ENCODE assay signal across 13 cellular contexts in genomic region chr2:97950329-97951154, GRCh38. TPM values are rescaled to one million over a fixed set of nuclear protein-coding genes. Genes with fewer than 3 reads are reported as not detected.
DNase-seq lines count a peak whose midpoint lies in the region; ATAC-seq, FAIRE-seq and TF ChIP-seq lines count a peak whose summit lies in the region.
"Had no signal": no experiment of that assay in that cellular context is flagged by ENCODE, and none has a peak within 500 bp of the region (broad histone marks: within the 10 kb centered on the region; RNA-seq: fewer than 3 reads in every experiment).

No MANE protein-coding gene starts in this region.

- no peaks in the 10 kb centered on the region for H3K27me3 Mint-ChIP-seq in memory B cell
- H3K27me3 Mint-ChIP-seq: activated naive CD8-positive, alpha-beta T cell treated with anti-CD3 and anti-CD28 coated beads for 36 hours; CD4-positive, CD25-positive, alpha-beta regulatory T cell had no signal

- intact Hi-C loops in thyroid gland (cut with DNase I) = no loop called here

- no peak overlapping the region for H3K27ac ChIP-seq in thyroid gland

- 73 to 84% methylated on average over 3 of the region's 3 CpGs for WGBS in thyroid gland, 2 donors

- POLR2A ChIA-PET in AG04449 (lab: Yijun Ruan, JAX) = interaction anchor here (0.8 to 1.8 kb wide), 4 partner anchors 11 to 78 kb away, joined by 3 to 7 read pairs (median 3); no protein-coding TSS in a partner anchor

- H3K4me3 Mint-ChIP-seq in memory B cell = no peak overlapping the region
- H3K4me3 Mint-ChIP-seq: activated naive CD8-positive, alpha-beta T cell treated with anti-CD3 and anti-CD28 coated beads for 36 hours; nephron had no signal

- no peak for TF ChIP-seq POLR2A in thyroid gland (IDR thresholded peaks at IDR 0.05)

- no peaks in the 10 kb centered on the region for H3K27me3 ChIP-seq in thyroid gland
- H3K27me3 ChIP-seq: gastrocnemius medialis had no signal

- peak overlapping the region; percentile 67 for H3K27ac Mint-ChIP-seq in memory B cell
- H3K27ac Mint-ChIP-seq: activated naive CD8-positive, alpha-beta T cell treated with anti-CD3 and anti-CD28 coated beads for 36 hours had no signal

- TF ChIP-seq CTCF in AG04449 (IDR thresholded peaks at IDR 0.05; ENCODE audit: insufficient read depth, low read length, missing control alignments) = no peak
- TF ChIP-seq CTCF in HFF-Myc (IDR thresholded peaks at IDR 0.05; ENCODE audit: low read depth, low read length, missing control alignments) = no peak
- TF ChIP-seq CTCF in astrocyte of the spinal cord (IDR thresholded peaks at IDR 0.05; ENCODE audit: low read depth, low read length) = no peak
- no peak for TF ChIP-seq CTCF in thyroid gland (IDR thresholded peaks at IDR 0.05)

- DNase-seq in AG04449 (ENCODE audit: low read depth, low spot score) = peak; percentile 68
- DNase-seq in HFF-Myc (ENCODE audit: extremely low read depth, low read depth) = peak; percentile 33
- DNase-seq in astrocyte of the spinal cord (ENCODE audit: low read depth, low spot score) = peak; percentile 84
- DNase-seq in memory B cell (ENCODE audit: low spot score in 2 of 2) = no peak
- DNase-seq in thyroid gland = no peak
- no peak for DNase-seq in frontal cortex (ENCODE audit: low spot score in 2 of 2)
- no peak for DNase-seq in KBM-7
- DNase-seq: activated naive CD8-positive, alpha-beta T cell treated with anti-CD3 and anti-CD28 coated beads for 36 hours; CD4-positive, CD25-positive, alpha-beta regulatory T cell; gastrocnemius medialis; NCI-H1417 had no signal

- H3K4me1 Mint-ChIP-seq in memory B cell = peaks cover 58% of the 10 kb centered on the region
- H3K4me1 Mint-ChIP-seq: nephron had no signal

- no peaks in the 10 kb centered on the region for H3K36me3 ChIP-seq in thyroid gland
- H3K36me3 ChIP-seq: gastrocnemius medialis had no signal

- CTCF ChIA-PET in AG04449 (lab: Yijun Ruan, JAX) = interaction anchor here (0.6 to 2.0 kb wide), 4 partner anchors 13 to 1083 kb away, joined by 3 to 5 read pairs (median 3); no protein-coding TSS in a partner anchor

- peaks cover 5% of the 10 kb centered on the region for H3K36me3 Mint-ChIP-seq in memory B cell

- no peaks in the 10 kb centered on the region for H3K9me3 ChIP-seq in thyroid gland
- H3K9me3 ChIP-seq: gastrocnemius medialis had no signal

- in situ Hi-C loops in astrocyte of the spinal cord (cut with HindIII; ENCODE audit: low sequenced_read_pairs) (no loop called here), KBM-7 (cut with MboI; ENCODE audit: low pct_unique_long_range_greater_than_20kb, low sequenced_read_pairs) (no loop called here)

- H3K4me1 ChIP-seq in thyroid gland = peaks cover 0 to 9% of the 10 kb centered on the region in 2 donors

- no peak for FAIRE-seq in frontal cortex (lab: Jason Lieb, UNC)

- ATAC-seq in memory B cell (ENCODE audit: low read depth) = no peak
- ATAC-seq in GM19397 (IDR thresholded peaks at IDR 0.05; ENCODE audit: unreplicated experiment) = no peak
- ATAC-seq: gastrocnemius medialis had no signal

- H3K9me3 Mint-ChIP-seq in memory B cell = no peaks in the 10 kb centered on the region
- H3K9me3 Mint-ChIP-seq: activated naive CD8-positive, alpha-beta T cell treated with anti-CD3 and anti-CD28 coated beads for 36 hours had no signal

- no peak overlapping the region; the same call in 1 of the 2 replicates for H3K4me3 ChIP-seq in AG04449 (ENCODE audit: low read depth, low read length)
- H3K4me3 ChIP-seq in HFF-Myc (replicated peaks; ENCODE audit: low read depth, low read length) = no peak overlapping the region
- H3K4me3 ChIP-seq in astrocyte of the spinal cord (ENCODE audit: low read depth, low read length) = no peak overlapping the region
- no peak overlapping the region for H3K4me3 ChIP-seq in thyroid gland (replicated peaks in 1 of 3)
- H3K4me3 ChIP-seq: gastrocnemius medialis had no signal

RNA-seq across cellular contexts. Expression of gene TMEM131, which starts 45.2 kb away (rescaled TPM):
- total RNA-seq in thyroid gland (10 to 100 TPM; 28.6 to 47.0 (median 35.2) TPM), frontal cortex (30.2 TPM)

Comparison
In these comparisons a context has a peak if more than half of its experiments do, and no peak if none do; other contexts are left out.
1. DNase-seq: peak in AG04449 (single experiment), HFF-Myc (single experiment) and astrocyte of the spinal cord (single experiment); none in memory B cell (0 of 2), thyroid gland (0 of 2), frontal cortex (0 of 2) and KBM-7 (single experiment).